Comparison of ENCODE assay signal across 16 cellular contexts in genomic region chr10:68284597-68284996, GRCh38. TPM values are rescaled to one million over a fixed set of nuclear protein-coding genes. Genes with fewer than 3 reads are reported as not detected.
"Had no signal": no experiment of that assay in that cellular context is flagged by ENCODE, and none has a peak within 500 bp of the region (broad histone marks: within the 10 kb centered on the region; RNA-seq: fewer than 3 reads in every experiment).

No MANE protein-coding gene starts in this region.

- H3K4me3 ChIP-seq: cardiac muscle cell, lung, ovary, skin epidermis had no signal

- H3K9me3 Mint-ChIP-seq: activated T-cell treated with anti-CD3 and anti-CD28 coated beads, Interleukin-2, amount 50 U/mL, for 72 hours had no signal

- ATAC-seq: activated T-cell treated with anti-CD3 and anti-CD28 coated beads, Interleukin-2, amount 50 U/mL, for 72 hours; left colon; naive thymus-derived CD8-positive, alpha-beta T cell had no signal

- DNase-seq: activated CD4-positive, alpha-beta memory T cell treated with anti-CD3 and anti-CD28 coated beads, Interleukin-2, amount 10 ng/mL, durations not matched to agents 7 days and 5 days; activated naive CD8-positive, alpha-beta T cell treated with anti-CD3 and anti-CD28 coated beads, Interleukin-2, amount 10 ng/mL, durations not matched to agents 7 days and 5 days; activated T-cell treated with anti-CD3 and anti-CD28 coated beads, Interleukin-2, amount 50 U/mL, for 72 hours; aorta; foreskin melanocyte; head of caudate nucleus; left colon; naive thymus-derived CD8-positive, alpha-beta T cell; ovary; T1000 had no signal

- H3K27ac ChIP-seq: cardiac muscle cell, ovary, skin epidermis, VCaP had no signal

- H3K27me3 ChIP-seq: cardiac muscle cell, ovary had no signal

- H3K27ac Mint-ChIP-seq: activated CD4-positive, alpha-beta memory T cell treated with anti-CD3 and anti-CD28 coated beads, Interleukin-2, amount 10 ng/mL, durations not matched to agents 7 days and 5 days; activated naive CD8-positive, alpha-beta T cell treated with anti-CD3 and anti-CD28 coated beads, Interleukin-2, amount 10 ng/mL, durations not matched to agents 7 days and 5 days; activated T-cell treated with anti-CD3 and anti-CD28 coated beads, Interleukin-2, amount 50 U/mL, for 72 hours; naive thymus-derived CD8-positive, alpha-beta T cell had no signal

- H3K27me3 Mint-ChIP-seq: activated CD4-positive, alpha-beta memory T cell treated with anti-CD3 and anti-CD28 coated beads, Interleukin-2, amount 10 ng/mL, durations not matched to agents 7 days and 5 days; naive thymus-derived CD8-positive, alpha-beta T cell had no signal

- H3K4me1 Mint-ChIP-seq: activated CD4-positive, alpha-beta memory T cell treated with anti-CD3 and anti-CD28 coated beads, Interleukin-2, amount 10 ng/mL, durations not matched to agents 7 days and 5 days; activated naive CD8-positive, alpha-beta T cell treated with anti-CD3 and anti-CD28 coated beads, Interleukin-2, amount 10 ng/mL, durations not matched to agents 7 days and 5 days had no signal

- H3K36me3 ChIP-seq: cardiac muscle cell, ovary had no signal

- H3K9me3 ChIP-seq: ovary had no signal

- H3K36me3 Mint-ChIP-seq: activated naive CD8-positive, alpha-beta T cell treated with anti-CD3 and anti-CD28 coated beads, Interleukin-2, amount 10 ng/mL, durations not matched to agents 7 days and 5 days; naive thymus-derived CD8-positive, alpha-beta T cell had no signal

- H3K4me3 Mint-ChIP-seq: activated CD4-positive, alpha-beta memory T cell treated with anti-CD3 and anti-CD28 coated beads, Interleukin-2, amount 10 ng/mL, durations not matched to agents 7 days and 5 days; activated naive CD8-positive, alpha-beta T cell treated with anti-CD3 and anti-CD28 coated beads, Interleukin-2, amount 10 ng/mL, durations not matched to agents 7 days and 5 days; activated T-cell treated with anti-CD3 and anti-CD28 coated beads, Interleukin-2, amount 50 U/mL, for 72 hours; naive thymus-derived CD8-positive, alpha-beta T cell had no signal

RNA-seq across cellular contexts. Expression of gene ATOH7, which starts 52.7 kb away (rescaled TPM):
- total RNA-seq: activated CD4-positive, alpha-beta memory T cell treated with anti-CD3 and anti-CD28 coated beads, Interleukin-2, amount 10 ng/mL, durations not matched to agents 7 days and 5 days; activated naive CD8-positive, alpha-beta T cell treated with anti-CD3 and anti-CD28 coated beads, Interleukin-2, amount 10 ng/mL, durations not matched to agents 7 days and 5 days; activated T-cell treated with anti-CD3 and anti-CD28 coated beads, Interleukin-2, amount 50 U/mL, for 72 hours; cardiac muscle cell; endothelial cell of umbilical vein; lung; mononuclear cell; naive thymus-derived CD8-positive, alpha-beta T cell had no signal
